Comparison of ENCODE assay signal across 8 cellular contexts in the genomic region with DNA sequence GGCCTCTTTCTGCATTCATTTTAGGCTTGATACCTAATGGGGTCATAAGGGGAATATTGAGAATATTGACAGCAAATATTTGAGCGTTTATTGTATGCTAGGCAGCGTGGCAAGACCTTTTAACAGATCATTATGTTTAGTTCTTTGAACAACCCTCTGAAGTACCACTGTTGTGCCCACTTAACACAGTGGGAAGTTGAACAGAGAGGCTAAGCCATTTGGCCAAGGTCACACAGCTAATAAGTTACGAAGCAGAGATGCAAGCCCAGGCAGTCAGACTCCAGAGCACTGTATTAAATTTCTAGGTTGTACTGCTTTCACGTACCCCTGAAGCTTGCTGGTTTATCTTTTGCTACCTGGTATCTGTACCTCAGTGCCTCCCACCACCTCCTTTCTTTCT. TPM values are rescaled to one million over a fixed set of nuclear protein-coding genes. Genes with fewer than 3 reads are reported as not detected.
DNase-seq lines count a peak whose midpoint lies in the region; ATAC-seq, FAIRE-seq and TF ChIP-seq lines count a peak whose summit lies in the region.

No MANE protein-coding gene starts in this region.

- H3K4me3 ChIP-seq in foreskin fibroblast (ENCODE audit: low read depth in 1 of 2, low read length in 2 of 2): peak overlapping the region; percentile 87 to 89
- H3K4me3 ChIP-seq in gastrocnemius medialis: peak overlapping the region; percentile 80 to 99 (median 92)

- H3K27me3 Mint-ChIP-seq in T-helper 17 cell: peaks cover 1% of the 10 kb centered on the region

- H3K9me3 ChIP-seq in T-helper 17 cell (ENCODE audit: control insufficient read depth, low read length, poor library complexity, severe bottlenecking): no peaks in the 10 kb centered on the region
- H3K9me3 ChIP-seq in gastrocnemius medialis: no peaks in the 10 kb centered on the region

- no peak for TF ChIP-seq CTCF in foreskin fibroblast (IDR thresholded peaks at IDR 0.05; ENCODE audit: low read depth, low read length)
- TF ChIP-seq CTCF in gastrocnemius medialis (IDR thresholded peaks at IDR 0.05 in 4 of 5, conservative IDR thresholded peaks at IDR 0.05 in 1 of 5): no peak

- FAIRE-seq in GM12891 (lab: Jason Lieb, UNC): peak; percentile 33

- H3K36me3 ChIP-seq in gastrocnemius medialis: no peaks in the 10 kb centered on the region

- H3K4me1 ChIP-seq in gastrocnemius medialis: peaks cover 47 to 54% of the 10 kb centered on the region in 2 donors

- TF ChIP-seq POLR2A in GM12891 (IDR thresholded peaks at IDR 0.05; ENCODE audit: low read depth, low read length): no peak
- TF ChIP-seq POLR2A in gastrocnemius medialis (IDR thresholded peaks at IDR 0.05): no peak

- H3K27ac Mint-ChIP-seq in T-helper 17 cell: peak overlapping the region; percentile 90

- no peaks in the 10 kb centered on the region for H3K27me3 ChIP-seq in gastrocnemius medialis

- peaks cover 41% of the 10 kb centered on the region for H3K4me1 Mint-ChIP-seq in T-helper 17 cell

- peaks cover 2% of the 10 kb centered on the region for H3K36me3 Mint-ChIP-seq in T-helper 17 cell (ENCODE audit: low read depth)

- peak overlapping the region; percentile 98 for H3K4me3 Mint-ChIP-seq in T-helper 17 cell

- in situ Hi-C loops in gastrocnemius medialis (cut with MboI; ENCODE audit: low sequenced_read_pairs in 4 of 4): loop anchor here in 1 of 4 donors (10.0 kb wide), 1 partner anchor 68 kb away; no protein-coding TSS in a partner anchor

- intact Hi-C loops in gastrocnemius medialis (cut with DNase I; ENCODE audit: low total_unique reads): loop anchor here (5.0 kb wide), 1 partner anchor 110 kb away; no protein-coding TSS in a partner anchor

- H3K27ac ChIP-seq in gastrocnemius medialis: peak overlapping the region; percentile 96 to 99 (median 98)

- DNase-seq in GM12891 (ENCODE audit: insufficient read length, low spot score): no peak
- no peak for DNase-seq in T-helper 17 cell
- DNase-seq in foreskin fibroblast: no peak
- DNase-seq in gastrocnemius medialis: no peak
- DNase-seq in NCI-H2196 (lab: John Stamatoyannopoulos, UW; ENCODE audit: unreplicated experiment): no peak
- DNase-seq in stimulated activated CD4-positive, alpha-beta T cell treated with anti-CD3 and anti-CD28 coated beads, Interleukin-2, amount 100 ng/mL, for 24 hours: no peak
- DNase-seq in NCI-H510A (lab: John Stamatoyannopoulos, UW): no peak

- ATAC-seq in T-helper 17 cell: no peak
- no peak for ATAC-seq in gastrocnemius medialis
- ATAC-seq in HG03571 (IDR thresholded peaks at IDR 0.05; ENCODE audit: unreplicated experiment): no peak

TF ChIP-seq in GM12891, 5 proteins besides CTCF, POLR2A, EP300 and RAD21:
- TF ChIP-seq SPI1 (IDR thresholded peaks at IDR 0.05; ENCODE audit: low read depth, low read length): no peak
- no peak for TF ChIP-seq POLR2AphosphoS5 (IDR thresholded peaks at IDR 0.05; ENCODE audit: low read depth, low read length)
- TF ChIP-seq POU2F2 (IDR thresholded peaks at IDR 0.05; ENCODE audit: low read depth, low read length): no peak
- no peak for TF ChIP-seq PAX5 (IDR thresholded peaks at IDR 0.05; ENCODE audit: insufficient read depth, low read length, severe bottlenecking)
- TF ChIP-seq TAF1 (IDR thresholded peaks at IDR 0.05; ENCODE audit: low read depth, low read length): no peak
TF ChIP-seq in GM12891: peak in this region for 0.

RNA-seq across cellular contexts. Expression of gene RAB7A, which starts 1.1 kb away (rescaled TPM):
- 96.8 TPM for polyA plus RNA-seq in GM12891 (2012; ENCODE audit: low read depth, missing spikeins)
- total RNA-seq in T-helper 17 cell (100 to 1,000 TPM; 145 to 166 TPM), gastrocnemius medialis (100 to 1,000 TPM; 102 to 190 (median 149) TPM)
